In genomic region chr3:137105277-137105977, GRCh38 we compare ENCODE assay signal across 8 cellular contexts.
DNase-seq lines count a peak whose midpoint lies in the region; ATAC-seq and TF ChIP-seq lines count a peak whose summit lies in the region.

No MANE protein-coding gene starts in this region.

- H3K4me1 ChIP-seq in GM23248 (ENCODE audit: insufficient read depth) (no peaks in the 10 kb centered on the region), neural progenitor cell (peaks cover 32% of the 10 kb centered on the region)

- in situ Hi-C loops in GM23248 (cut with MboI): loop anchor here (25.0 kb wide), 1 partner anchor 832 kb away; no protein-coding TSS in a partner anchor

- H3K27me3 ChIP-seq in GM23248 (replicated peaks; ENCODE audit: insufficient read depth) (peaks cover 12% of the 10 kb centered on the region; the same call in 1 of the 2 replicates), neural progenitor cell (no peaks in the 10 kb centered on the region)

- H3K27ac ChIP-seq in GM23248: no peak overlapping the region
- no peak overlapping the region for H3K27ac ChIP-seq in neural progenitor cell

- H3K9me3 ChIP-seq in GM23248 (ENCODE audit: low read depth) (no peaks in the 10 kb centered on the region), neural progenitor cell (ENCODE audit: low read depth) (no peaks in the 10 kb centered on the region)

- H3K27ac Mint-ChIP-seq in neural progenitor cell: no peak overlapping the region

- no peaks in the 10 kb centered on the region for H3K36me3 Mint-ChIP-seq in neural progenitor cell

- H3K79me2 ChIP-seq in GM23248 (ENCODE audit: insufficient read depth) (no peaks in the 10 kb centered on the region), neural progenitor cell (ENCODE audit: low read depth) (no peaks in the 10 kb centered on the region)

- WGBS in GM23248 (ENCODE audit: low coverage in 1 of 2, low lambda C conversion rate in 2 of 2, missing lambda C conversion rate in 2 of 2), 2 experiments: 9 to 10% methylated on average over 10 of the region's 10 CpGs

- H3F3A ChIP-seq in GM23248 (ENCODE audit: insufficient read depth) (no peaks in the 10 kb centered on the region), neural progenitor cell (ENCODE audit: low read depth) (peaks cover 8% of the 10 kb centered on the region)

- H3K36me3 ChIP-seq in GM23248 (ENCODE audit: low read depth) (no peaks in the 10 kb centered on the region), neural progenitor cell (no peaks in the 10 kb centered on the region)

- peaks cover 5% of the 10 kb centered on the region for H3K27me3 Mint-ChIP-seq in neural progenitor cell (ENCODE audit: insufficient read depth, low read depth)

- H3K9ac ChIP-seq in GM23248: no peak overlapping the region
- H3K9ac ChIP-seq in neural progenitor cell: no peak overlapping the region

- H3K4me2 ChIP-seq in GM23248 (ENCODE audit: unreplicated experiment): peak overlapping the region; percentile 8
- peak overlapping the region; percentile 67 for H3K4me2 ChIP-seq in neural progenitor cell

- no peaks in the 10 kb centered on the region for H3K9me3 Mint-ChIP-seq in neural progenitor cell

- H3K4me3 ChIP-seq in GM23248: no peak overlapping the region
- H3K4me3 ChIP-seq in fibroblast of the aortic adventitia (ENCODE audit: low read depth, low read length): peak overlapping the region; percentile 23
- peak overlapping the region; percentile 29 for H3K4me3 ChIP-seq in neural progenitor cell

- no peak overlapping the region for H3K4me3 Mint-ChIP-seq in neural progenitor cell

- TF ChIP-seq CTCF in fibroblast of the aortic adventitia (IDR thresholded peaks at IDR 0.05; ENCODE audit: insufficient read depth, low read length): peak; percentile 61
- TF ChIP-seq CTCF in neural progenitor cell (IDR thresholded peaks at IDR 0.05): peak; percentile 87

- H4K20me1 ChIP-seq in GM23248 (ENCODE audit: insufficient read depth) (no peaks in the 10 kb centered on the region), neural progenitor cell (ENCODE audit: low read depth) (no peaks in the 10 kb centered on the region)

- H2AFZ ChIP-seq in GM23248 (peak overlapping the region; percentile 44), neural progenitor cell (replicated peaks) (peak overlapping the region; percentile 78)

- no peaks in the 10 kb centered on the region for H3K9me2 ChIP-seq in GM23248 (ENCODE audit: insufficient read depth)

- ATAC-seq in GM18870 (IDR thresholded peaks at IDR 0.05; ENCODE audit: unreplicated experiment): no peak

- DNase-seq in DMS79 (lab: John Stamatoyannopoulos, UW) (peak; percentile 60), GM23248 (peak; percentile 76), NCI-H1694 (lab: John Stamatoyannopoulos, UW) (peak; percentile 80), SW 1271 (lab: John Stamatoyannopoulos, UW) (peak; percentile 32 to 64), fibroblast of the aortic adventitia (ENCODE audit: low read depth) (peak; percentile 76), neural progenitor cell (ENCODE audit: low spot score) (peak; percentile 88), 8988T (no peak)

- peaks cover 17% of the 10 kb centered on the region for H3K4me1 Mint-ChIP-seq in neural progenitor cell
